8 cellular contexts compared by ENCODE assay signal in genomic region chr12:68612245-68612644, GRCh38. TPM values are rescaled to one million over a fixed set of nuclear protein-coding genes. Genes with fewer than 3 reads are reported as not detected.
DNase-seq lines count a peak whose midpoint lies in the region; ATAC-seq and TF ChIP-seq lines count a peak whose summit lies in the region.

No MANE protein-coding gene starts in this region.

- H3K4me3 ChIP-seq in GM12864 (ENCODE audit: low read depth, low read length) (peak overlapping the region; percentile 85), SK-N-MC (peak overlapping the region; percentile 96), esophagus squamous epithelium (peak overlapping the region; percentile 61 to 96 (median 90)), retinal pigment epithelial cell (ENCODE audit: low read length) (peak overlapping the region; percentile 98)

- ATAC-seq in HG03457 (IDR thresholded peaks at IDR 0.05; ENCODE audit: unreplicated experiment) (no peak), HG02840 (IDR thresholded peaks at IDR 0.05; ENCODE audit: low FRiP score, unreplicated experiment) (no peak)

- H3K27ac ChIP-seq in SK-N-MC (peak overlapping the region; percentile 71; the same call in 1 of the 2 replicates), esophagus squamous epithelium (peak overlapping the region; percentile 95 to 100 (median 99))

- intact Hi-C loops in esophagus squamous epithelium (cut with DNase I): loop anchor here (10.0 kb wide), 2 partner anchors 73 to 247 kb away; partner anchors contain the start of gene NUP107
- intact Hi-C loops in posterior cingulate gyrus (cut with DNase I): loop anchor here (5.0 kb wide), 1 partner anchor 195 kb away; the partner anchor contains the start of gene MDM2

- no peaks in the 10 kb centered on the region for H3K9me3 ChIP-seq in SK-N-MC (ENCODE audit: low read depth, low read length)
- H3K9me3 ChIP-seq in esophagus squamous epithelium: no peaks in the 10 kb centered on the region

- peaks cover 10 to 66% (median 44%) of the 10 kb centered on the region in 3 donors for H3K4me1 ChIP-seq in esophagus squamous epithelium

- TF ChIP-seq POLR2A in esophagus squamous epithelium (IDR thresholded peaks at IDR 0.05): no peak

- H3K36me3 ChIP-seq in SK-N-MC (ENCODE audit: insufficient read depth, low read length) (peaks cover 17% of the 10 kb centered on the region), esophagus squamous epithelium (peaks cover 0 to 6% (median 0%) of the 10 kb centered on the region in 3 donors)

- DNase-seq in GM12864 (ENCODE audit: low read depth) (no peak), SK-N-MC (ENCODE audit: low read depth, low spot score) (no peak), esophagus squamous epithelium (lab: John Stamatoyannopoulos, UW) (no peak), retinal pigment epithelial cell (ENCODE audit: low read depth) (no peak), posterior cingulate gyrus (no peak), NCI-H128 (lab: John Stamatoyannopoulos, UW; ENCODE audit: unreplicated experiment) (no peak)

- peak overlapping the region; percentile 91 for H3K9ac ChIP-seq in SK-N-MC (ENCODE audit: insufficient read length)

- WGBS in esophagus squamous epithelium, 2 donors: 5 to 6% methylated on average over 5 of the region's 5 CpGs

- TF ChIP-seq CTCF in GM12864 (IDR thresholded peaks at IDR 0.05; ENCODE audit: low read depth, low read length, missing control alignments) (no peak), esophagus squamous epithelium (IDR thresholded peaks at IDR 0.05) (no peak), retinal pigment epithelial cell (conservative IDR thresholded peaks at IDR 0.05; ENCODE audit: low read depth, low read length) (no peak)

- no peaks in the 10 kb centered on the region for H3K27me3 ChIP-seq in esophagus squamous epithelium

RNA-seq across cellular contexts. Expression of gene RAP1B, which starts 1.5 kb away (rescaled TPM):
- 100 to 1,000 TPM in 3 of 4 donors, 10 to 100 TPM in 1; 66.9 to 133 (median 120) TPM for total RNA-seq in esophagus squamous epithelium
